Comparison of ENCODE assay signal across 8 cellular contexts in genomic region chr17:37610041-37610420, GRCh38. TPM values are rescaled to one million over a fixed set of nuclear protein-coding genes. Genes with fewer than 3 reads are reported as not detected.
DNase-seq lines count a peak whose midpoint lies in the region; FAIRE-seq and TF ChIP-seq lines count a peak whose summit lies in the region.
"Not testable (repeated sequence)": the region's sequence is repeated elsewhere in the genome, so short reads cannot be mapped to it uniquely, and the experiment has no call there.

No MANE protein-coding gene starts in this region.

- not testable (repeated sequence) for FAIRE-seq in kidney (lab: Jason Lieb, UNC)

- H3K27me3 ChIP-seq in CD4-positive, alpha-beta memory T cell (ENCODE audit: insufficient read depth, low read length); adipocyte (replicated peaks; ENCODE audit: control insufficient read depth, insufficient read depth, low read length); neutrophil: not testable (repeated sequence)

- not testable (repeated sequence) for H3K9me3 Mint-ChIP-seq in CD4-positive, alpha-beta memory T cell; IgD-negative memory B cell; T-helper 1 cell treated with Interleukin-12 subunit alpha and Interleukin-12 subunit beta and Interleukin-4 antibody, amounts not matched to agents 30 μg/mL and 1 μg/mL, for 36 hours; endothelial cell (ENCODE audit: unreplicated experiment)

- peaks cover 31% of the 10 kb centered on the region for H3K4me1 ChIP-seq in CD4-positive, alpha-beta memory T cell (ENCODE audit: insufficient read depth, low read length)
- H3K4me1 ChIP-seq in adipocyte (ENCODE audit: control insufficient read depth, insufficient read depth, low read length) (peaks cover 33% of the 10 kb centered on the region), neutrophil (ENCODE audit: control insufficient read depth in 1 of 2, insufficient read depth in 1 of 2, low read depth in 1 of 2, low read length in 1 of 2) (peaks cover 36% of the 10 kb centered on the region in 2 experiments)
- H3K4me1 ChIP-seq in kidney (ENCODE audit: control insufficient read depth in 1 of 2, insufficient read depth in 1 of 2, low read depth in 1 of 2, low read length in 2 of 2): not testable (repeated sequence)

- H3K4me3 Mint-ChIP-seq in CD4-positive, alpha-beta memory T cell: peak overlapping the region; percentile 81 to 95 (median 90)
- peak overlapping the region; percentile 92 to 98 (median 96) for H3K4me3 Mint-ChIP-seq in IgD-negative memory B cell
- H3K4me3 Mint-ChIP-seq in T-helper 1 cell treated with Interleukin-12 subunit alpha and Interleukin-12 subunit beta and Interleukin-4 antibody, amounts not matched to agents 30 μg/mL and 1 μg/mL, for 36 hours: peak overlapping the region; percentile 89
- H3K4me3 Mint-ChIP-seq in endothelial cell (ENCODE audit: unreplicated experiment): peak overlapping the region; percentile 90

- TF ChIP-seq CTCF in endothelial cell (IDR thresholded peaks at IDR 0.05; ENCODE audit: unreplicated experiment); kidney (IDR thresholded peaks at IDR 0.05; ENCODE audit: borderline replicate concordance, extremely low read depth, insufficient read depth); neutrophil (IDR thresholded peaks at IDR 0.05): not testable (repeated sequence)

- H3K9me3 ChIP-seq in CD4-positive, alpha-beta memory T cell (ENCODE audit: control insufficient read depth in 1 of 2, low read length in 2 of 2); adipocyte (ENCODE audit: control insufficient read depth, low read length); kidney (ENCODE audit: control insufficient read depth in 1 of 2, low read length in 2 of 2); neutrophil: not testable (repeated sequence)

- DNase-seq in CD4-positive, alpha-beta memory T cell; adipocyte (ENCODE audit: low read depth); endothelial cell (ENCODE audit: low spot score); kidney: not testable (repeated sequence)

- H3K36me3 Mint-ChIP-seq in CD4-positive, alpha-beta memory T cell: peaks cover 7 to 38% of the 10 kb centered on the region in 2 donors
- H3K36me3 Mint-ChIP-seq in IgD-negative memory B cell: not testable (repeated sequence)
- peaks cover 25% of the 10 kb centered on the region for H3K36me3 Mint-ChIP-seq in T-helper 1 cell treated with Interleukin-12 subunit alpha and Interleukin-12 subunit beta and Interleukin-4 antibody, amounts not matched to agents 30 μg/mL and 1 μg/mL, for 36 hours (ENCODE audit: low read depth)
- peaks cover 12% of the 10 kb centered on the region for H3K36me3 Mint-ChIP-seq in endothelial cell (ENCODE audit: low read depth, unreplicated experiment)

- peak overlapping the region; percentile 81 for H3K27ac ChIP-seq in CD4-positive, alpha-beta memory T cell (ENCODE audit: low read depth, low read length)
- H3K27ac ChIP-seq in kidney (ENCODE audit: low read depth in 2 of 2, low read length in 2 of 2) (peak overlapping the region in 1 of 2 donors; percentile 54), temporal lobe (ENCODE audit: low read depth, low read length) (peak overlapping the region; percentile 69)
- H3K27ac ChIP-seq in neutrophil: not testable (repeated sequence)

- peaks cover 19 to 46% (median 27%) of the 10 kb centered on the region in 4 donors for H3K4me1 Mint-ChIP-seq in CD4-positive, alpha-beta memory T cell
- H3K4me1 Mint-ChIP-seq in IgD-negative memory B cell: peaks cover 17 to 31% (median 19%) of the 10 kb centered on the region in 3 donors
- peaks cover 28% of the 10 kb centered on the region for H3K4me1 Mint-ChIP-seq in T-helper 1 cell treated with Interleukin-12 subunit alpha and Interleukin-12 subunit beta and Interleukin-4 antibody, amounts not matched to agents 30 μg/mL and 1 μg/mL, for 36 hours (ENCODE audit: low read depth)
- peaks cover 18% of the 10 kb centered on the region for H3K4me1 Mint-ChIP-seq in endothelial cell (ENCODE audit: unreplicated experiment)

- CTCF ChIA-PET in CD4-positive, alpha-beta memory T cell (lab: Charles Lee; ENCODE audit: partially characterized antibody): interaction anchor here (1.0 to 2.7 kb wide), 13 partner anchors 9 to 1006 kb away, joined by 3 to 9 read pairs (median 4); no protein-coding TSS in a partner anchor

- intact Hi-C loops in CD4-positive, alpha-beta memory T cell (cut with micrococcal nuclease); kidney (cut with DNase I): not testable (repeated sequence)

- not testable (repeated sequence) for H3K36me3 ChIP-seq in CD4-positive, alpha-beta memory T cell (ENCODE audit: insufficient read depth, low read length)
- H3K36me3 ChIP-seq in adipocyte (ENCODE audit: control insufficient read depth, insufficient read depth, low read length, severe bottlenecking) (peaks cover 27% of the 10 kb centered on the region), kidney (ENCODE audit: control insufficient read depth in 1 of 2, insufficient read depth in 2 of 2, low read length in 2 of 2) (peaks cover 2 to 13% of the 10 kb centered on the region in 2 donors), neutrophil (peaks cover 19% of the 10 kb centered on the region)

- H3K27me3 Mint-ChIP-seq in CD4-positive, alpha-beta memory T cell; IgD-negative memory B cell; T-helper 1 cell treated with Interleukin-12 subunit alpha and Interleukin-12 subunit beta and Interleukin-4 antibody, amounts not matched to agents 30 μg/mL and 1 μg/mL, for 36 hours (ENCODE audit: low read depth); endothelial cell (ENCODE audit: unreplicated experiment): not testable (repeated sequence)

- peak overlapping the region; percentile 48 to 85 for H3K4me3 ChIP-seq in CD4-positive, alpha-beta memory T cell (ENCODE audit: low read length in 2 of 2)
- H3K4me3 ChIP-seq in adipocyte (ENCODE audit: low read length): peak overlapping the region; percentile 93
- H3K4me3 ChIP-seq in kidney (ENCODE audit: low read length in 2 of 2): peak overlapping the region; percentile 82 to 83
- H3K4me3 ChIP-seq in neutrophil (ENCODE audit: low read depth in 1 of 2, low read length in 1 of 2): peak overlapping the region; percentile 84 to 87

- peak overlapping the region; percentile 89 to 94 (median 92) for H3K27ac Mint-ChIP-seq in CD4-positive, alpha-beta memory T cell
- H3K27ac Mint-ChIP-seq in IgD-negative memory B cell (peak overlapping the region in 2 of 3 donors; percentile 95 to 98), endothelial cell (ENCODE audit: unreplicated experiment) (peak overlapping the region; percentile 89)
- peak overlapping the region; percentile 62 for H3K27ac Mint-ChIP-seq in T-helper 1 cell treated with Interleukin-12 subunit alpha and Interleukin-12 subunit beta and Interleukin-4 antibody, amounts not matched to agents 30 μg/mL and 1 μg/mL, for 36 hours

- POLR2A ChIA-PET in CD4-positive, alpha-beta memory T cell (lab: Charles Lee; ENCODE audit: partially characterized antibody): interaction anchor here (0.6 to 2.3 kb wide), 14 partner anchors 8 to 1065 kb away, joined by 3 to 13 read pairs (median 4); partner anchors contain the start of genes DDX52 and GGNBP2

- H3K9ac ChIP-seq in adipocyte (ENCODE audit: low read length) (peak overlapping the region; percentile 96), kidney (ENCODE audit: low read length in 2 of 2) (peak overlapping the region in 1 of 2 donors; percentile 27)

RNA-seq across cellular contexts. Expression of gene SYNRG, which starts 0.8 kb away (rescaled TPM):
- total RNA-seq in CD4-positive, alpha-beta memory T cell: 100 to 1,000 TPM; 135 to 148 TPM
- polyA plus RNA-seq in CD4-positive, alpha-beta memory T cell: 10 to 100 TPM; 34.2 to 96.0 TPM
- polyA plus RNA-seq in IgD-negative memory B cell (70.9 TPM), kidney (ENCODE audit: insufficient read depth, low read depth, low replicate concordance) (8.6 TPM)
- total RNA-seq in endothelial cell (ENCODE audit: unreplicated experiment) (49.5 TPM), kidney (47.0 TPM), temporal lobe (43.3 TPM)

RNA-seq across cellular contexts. Expression of gene DDX52, which starts 33.2 kb away (rescaled TPM):
- 10 to 100 TPM; 25.7 to 26.5 TPM for total RNA-seq in CD4-positive, alpha-beta memory T cell
- 10 to 100 TPM; 10.9 to 16.1 TPM for polyA plus RNA-seq in CD4-positive, alpha-beta memory T cell
- polyA plus RNA-seq in IgD-negative memory B cell (13.8 TPM), kidney (ENCODE audit: insufficient read depth, low read depth, low replicate concordance) (14.0 TPM)
- total RNA-seq in endothelial cell (ENCODE audit: unreplicated experiment) (35.5 TPM), kidney (26.9 TPM), temporal lobe (21.4 TPM)
